Comparison of ENCODE assay signal across 8 cellular contexts in the genomic region with DNA sequence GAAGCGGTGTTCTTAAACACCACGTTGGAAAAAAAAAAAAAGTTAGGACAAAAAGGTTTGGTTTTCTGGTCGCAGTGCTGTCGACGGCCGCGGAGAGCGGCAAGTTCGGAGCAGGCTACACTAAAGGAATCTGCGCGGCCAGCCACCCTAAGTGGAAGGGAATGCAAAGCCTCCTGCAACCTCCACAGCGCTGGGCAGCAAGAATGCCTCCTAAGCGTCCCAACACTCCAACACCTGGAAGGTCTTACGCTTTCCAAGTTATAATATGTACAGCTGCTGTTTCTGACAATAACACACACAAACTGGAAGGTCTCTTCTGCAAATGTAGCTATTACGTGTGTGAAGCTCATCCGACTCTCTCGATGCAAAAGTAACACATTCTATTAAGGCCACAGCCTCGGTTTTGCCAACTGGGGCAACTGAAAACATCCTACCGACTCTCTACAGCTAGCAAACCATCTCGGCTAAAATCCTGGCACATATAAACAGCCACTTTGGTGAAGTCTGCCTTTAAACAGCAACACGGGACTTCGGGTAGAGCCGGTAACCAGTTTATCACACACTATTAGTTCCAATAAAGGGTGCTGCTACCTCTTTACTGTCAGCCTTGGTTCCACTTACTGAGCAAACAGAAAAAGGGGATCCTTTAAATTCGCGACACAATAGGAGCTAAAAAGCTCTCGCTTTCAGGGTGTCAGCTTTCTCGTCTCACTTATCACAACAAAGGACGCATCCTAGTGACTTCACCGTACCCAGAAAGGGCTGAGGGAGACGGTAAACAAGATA. TPM values are rescaled to one million over a fixed set of nuclear protein-coding genes. Genes with fewer than 3 reads are reported as not detected.
A peak's percentile ranks its signal among the peaks of the same experiment; 100 is the strongest.
DNase-seq lines count a peak whose midpoint lies in the region; ATAC-seq and TF ChIP-seq lines count a peak whose summit lies in the region.

No MANE protein-coding gene starts in this region.

- no peaks in the 10 kb centered on the region for H3K9me3 ChIP-seq in mononuclear cell (ENCODE audit: low read depth, low read length)

- peak overlapping the region; percentile 95 for H3K27ac ChIP-seq in temporal lobe (ENCODE audit: low read depth, low read length)

- H3K4me3 Mint-ChIP-seq in activated CD4-positive, alpha-beta memory T cell treated with anti-CD3 and anti-CD28 coated beads for 36 hours: peak overlapping the region; percentile 93

- peak; percentile 10 for ATAC-seq in GM21576 (IDR thresholded peaks at IDR 0.05; ENCODE audit: unreplicated experiment)
- ATAC-seq in HG02571 (IDR thresholded peaks at IDR 0.05; ENCODE audit: unreplicated experiment): no peak

- no peaks in the 10 kb centered on the region for H3K9me3 Mint-ChIP-seq in activated CD4-positive, alpha-beta memory T cell treated with anti-CD3 and anti-CD28 coated beads for 36 hours

- H3K27me3 Mint-ChIP-seq in activated CD4-positive, alpha-beta memory T cell treated with anti-CD3 and anti-CD28 coated beads for 36 hours: no peaks in the 10 kb centered on the region

- peaks cover 31% of the 10 kb centered on the region for H3K4me1 ChIP-seq in mononuclear cell (ENCODE audit: insufficient read depth, low read length)

- intact Hi-C loops in activated CD4-positive, alpha-beta memory T cell treated with anti-CD3 and anti-CD28 coated beads for 36 hours (cut with micrococcal nuclease): loop anchor here (1.0 to 2.0 kb wide), 5 partner anchors 13 to 339 kb away; a partner anchor contains a TSS

- peak overlapping the region; percentile 91 for H3K4me3 ChIP-seq in epithelial cell of proximal tubule (ENCODE audit: low read depth, low read length)
- peak overlapping the region; percentile 94 for H3K4me3 ChIP-seq in mononuclear cell (ENCODE audit: low read length)

- H3K27me3 ChIP-seq in mononuclear cell (ENCODE audit: insufficient read depth, low read length): no peaks in the 10 kb centered on the region

- POLR2A ChIA-PET in activated CD4-positive, alpha-beta memory T cell treated with anti-CD3 and anti-CD28 coated beads for 36 hours (lab: Charles Lee): interaction anchor here (0.8 to 2.0 kb wide), 5 partner anchors 12 to 181 kb away, joined by 3 to 13 read pairs (median 3); a partner anchor contains a TSS

- CTCF ChIA-PET in activated CD4-positive, alpha-beta memory T cell treated with anti-CD3 and anti-CD28 coated beads for 36 hours (lab: Charles Lee): interaction anchor here (0.7 to 1.0 kb wide), 2 partner anchors 30 to 168 kb away, joined by 4 to 6 read pairs; no protein-coding TSS in a partner anchor

- DNase-seq in DMS53 (lab: John Stamatoyannopoulos, UW) (peak; percentile 81), NCI-H1694 (lab: John Stamatoyannopoulos, UW) (peak; percentile 2), epithelial cell of proximal tubule (ENCODE audit: low read depth) (no peak)
- peak; percentile 26 for DNase-seq in activated CD4-positive, alpha-beta memory T cell treated with anti-CD3 and anti-CD28 coated beads for 36 hours

- H3K27ac Mint-ChIP-seq in activated CD4-positive, alpha-beta memory T cell treated with anti-CD3 and anti-CD28 coated beads for 36 hours: peak overlapping the region; percentile 63

- no peak for TF ChIP-seq CTCF in epithelial cell of proximal tubule (conservative IDR thresholded peaks at IDR 0.05; ENCODE audit: low read depth, low read length)

- peaks cover 34% of the 10 kb centered on the region for H3K4me1 Mint-ChIP-seq in activated CD4-positive, alpha-beta memory T cell treated with anti-CD3 and anti-CD28 coated beads for 36 hours (ENCODE audit: low read depth)

- no peaks in the 10 kb centered on the region for H3K36me3 Mint-ChIP-seq in activated CD4-positive, alpha-beta memory T cell treated with anti-CD3 and anti-CD28 coated beads for 36 hours

RNA-seq across cellular contexts. Expression of a gene that starts 0.9 kb away (rescaled TPM):
- total RNA-seq in activated CD4-positive, alpha-beta memory T cell treated with anti-CD3 and anti-CD28 coated beads for 36 hours: 1 to 10 TPM; 4.9 to 5.6 TPM
- total RNA-seq in epithelial cell of proximal tubule (11.9 and 13.1 TPM in 2 replicates), mononuclear cell (6.4 TPM), temporal lobe (40.3 TPM)
